8 cellular contexts compared by ENCODE assay signal in the genomic region with DNA sequence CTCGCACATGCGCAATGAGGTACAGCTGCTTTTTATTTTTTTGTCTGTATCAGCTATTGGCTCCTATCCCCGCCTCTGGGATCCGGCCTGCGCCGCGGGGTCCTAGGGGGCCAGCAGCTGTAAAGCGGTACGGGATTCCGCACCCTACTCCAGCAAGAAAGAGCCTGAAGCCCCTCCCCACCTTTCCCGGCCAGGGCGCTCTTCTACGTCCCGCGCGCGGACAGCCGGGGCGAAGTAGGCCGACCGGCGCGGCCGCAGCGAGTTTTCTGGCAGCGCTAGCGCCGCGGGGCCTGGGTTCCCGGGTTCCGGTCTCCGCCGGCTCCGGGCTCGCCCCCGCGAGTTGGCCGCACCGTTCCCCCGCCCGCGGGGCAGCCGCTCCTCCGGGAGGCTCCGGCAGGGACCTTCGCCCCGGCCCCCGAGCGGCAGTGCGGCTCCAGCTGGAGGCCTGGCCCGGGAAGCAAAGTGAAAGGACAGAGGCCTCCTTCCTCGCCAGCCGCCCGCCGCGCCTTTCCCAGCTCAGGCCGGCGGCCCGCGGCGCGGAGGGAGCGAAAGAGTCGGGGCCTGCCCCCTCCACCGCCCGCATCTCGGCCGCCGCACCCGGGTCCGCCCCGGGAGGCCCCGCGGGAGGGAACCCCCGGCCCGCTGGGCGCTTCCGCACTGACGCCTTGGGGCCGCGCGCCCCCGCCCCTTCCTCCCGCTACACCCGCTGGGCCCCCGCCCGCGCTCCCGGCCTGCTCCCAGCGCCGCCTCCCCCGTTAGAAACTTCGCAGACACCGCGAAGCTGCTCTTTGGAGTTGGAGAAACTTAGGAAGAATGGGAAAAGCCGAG. TPM values are rescaled to one million over a fixed set of nuclear protein-coding genes. Genes with fewer than 3 reads are reported as not detected.
A peak's percentile ranks its signal among the peaks of the same experiment; 100 is the strongest.
DNase-seq lines count a peak whose midpoint lies in the region; ATAC-seq and TF ChIP-seq lines count a peak whose summit lies in the region.

No MANE protein-coding gene starts in this region.

- peak; percentile 39 for ATAC-seq in CD8-positive, alpha-beta T cell
- ATAC-seq in HG03159 (IDR thresholded peaks at IDR 0.05; ENCODE audit: unreplicated experiment) (peak; percentile 38), natural killer cell (peak; percentile 56 to 73 (median 69))

- TF ChIP-seq CTCF in CD8-positive, alpha-beta T cell (IDR thresholded peaks at IDR 0.05): no peak
- no peak for TF ChIP-seq CTCF in fibroblast of the aortic adventitia (IDR thresholded peaks at IDR 0.05; ENCODE audit: insufficient read depth, low read length)
- no peak for TF ChIP-seq CTCF in natural killer cell (IDR thresholded peaks at IDR 0.05)
- TF ChIP-seq CTCF in vagina (IDR thresholded peaks at IDR 0.05): no peak

- peaks cover 14% of the 10 kb centered on the region for H3K4me1 Mint-ChIP-seq in CD8-positive, alpha-beta T cell (ENCODE audit: low read depth)
- peaks cover 45% of the 10 kb centered on the region for H3K4me1 Mint-ChIP-seq in activated T-helper 2 cell treated with anti-CD3 and anti-CD28 coated beads, Interferon-gamma antibody, Interleukin-2, Interleukin-4, amounts not matched to agents 10 μg/mL and 5 μg/mL and 100 μg/mL, durations not matched to agents 14 hours and 24 hours and 36 hours (ENCODE audit: low read depth)
- H3K4me1 Mint-ChIP-seq in natural killer cell: peaks cover 16 to 30% of the 10 kb centered on the region in 2 donors

- CTCF ChIA-PET in CD8-positive, alpha-beta T cell (lab: Charles Lee): interaction anchor here (1.4 kb wide), 1 partner anchor 347 kb away, joined by 4 read pairs; no protein-coding TSS in a partner anchor

- peaks cover 18% of the 10 kb centered on the region for H3K4me1 ChIP-seq in CD8-positive, alpha-beta T cell (ENCODE audit: insufficient read depth, low read length)
- peaks cover 27% of the 10 kb centered on the region for H3K4me1 ChIP-seq in vagina

- DNase-seq in CD8-positive, alpha-beta T cell: peak in 4 of 7 experiments; percentile 50 to 72 (median 60)
- DNase-seq in NOMO-1 (lab: John Stamatoyannopoulos, UW; ENCODE audit: unreplicated experiment in 2 of 2) (peak; percentile 55 to 57), fibroblast of the aortic adventitia (ENCODE audit: low read depth) (peak; percentile 43), natural killer cell (peak; percentile 63), vagina (ENCODE audit: extremely low spot score in 2 of 2) (no peak)
- peak; percentile 69 for DNase-seq in activated T-helper 2 cell treated with anti-CD3 and anti-CD28 coated beads, Interferon-gamma antibody, Interleukin-2, Interleukin-4, amounts not matched to agents 10 μg/mL and 5 μg/mL and 100 μg/mL, durations not matched to agents 14 hours and 24 hours and 36 hours (ENCODE audit: low spot score)

- no peaks in the 10 kb centered on the region for H3K36me3 ChIP-seq in CD8-positive, alpha-beta T cell (ENCODE audit: insufficient read depth, low read length)
- H3K36me3 ChIP-seq in vagina: no peaks in the 10 kb centered on the region

- H3K27ac Mint-ChIP-seq in CD8-positive, alpha-beta T cell: peak overlapping the region; percentile 84
- H3K27ac Mint-ChIP-seq in activated T-helper 2 cell treated with anti-CD3 and anti-CD28 coated beads, Interferon-gamma antibody, Interleukin-2, Interleukin-4, amounts not matched to agents 10 μg/mL and 5 μg/mL and 100 μg/mL, durations not matched to agents 14 hours and 24 hours and 36 hours: peak overlapping the region; percentile 90
- peak overlapping the region; percentile 86 to 91 for H3K27ac Mint-ChIP-seq in natural killer cell

- peak overlapping the region; percentile 25 for H3K27ac ChIP-seq in CD8-positive, alpha-beta T cell (ENCODE audit: low read depth, low read length)
- peak overlapping the region; percentile 77 for H3K27ac ChIP-seq in vagina

- peaks cover 6% of the 10 kb centered on the region for H3K9me3 ChIP-seq in CD8-positive, alpha-beta T cell (ENCODE audit: low read length)
- no peaks in the 10 kb centered on the region for H3K9me3 ChIP-seq in vagina

- peaks cover 67% of the 10 kb centered on the region for H3K27me3 Mint-ChIP-seq in CD8-positive, alpha-beta T cell (ENCODE audit: low read depth)
- H3K27me3 Mint-ChIP-seq in activated T-helper 2 cell treated with anti-CD3 and anti-CD28 coated beads, Interferon-gamma antibody, Interleukin-2, Interleukin-4, amounts not matched to agents 10 μg/mL and 5 μg/mL and 100 μg/mL, durations not matched to agents 14 hours and 24 hours and 36 hours (ENCODE audit: low read depth): peaks cover 70% of the 10 kb centered on the region
- H3K27me3 Mint-ChIP-seq in natural killer cell (ENCODE audit: low read depth in 2 of 2): peaks cover 62 to 68% of the 10 kb centered on the region in 2 donors

- intact Hi-C loops in CD8-positive, alpha-beta T cell (cut with DNase I, micrococcal nuclease): loop anchor here (1.0 to 5.0 kb wide), 6 partner anchors 16 to 823 kb away; a partner anchor contains a TSS
- intact Hi-C loops in activated T-helper 2 cell treated with anti-CD3 and anti-CD28 coated beads, Interferon-gamma antibody, Interleukin-2, Interleukin-4, amounts not matched to agents 10 μg/mL and 5 μg/mL and 100 μg/mL, durations not matched to agents 14 hours and 24 hours and 36 hours (cut with micrococcal nuclease): loop anchor here (1.0 to 5.0 kb wide), 9 partner anchors 16 to 843 kb away; a partner anchor contains a TSS
- intact Hi-C loops in natural killer cell (cut with micrococcal nuclease) (loop anchor here (1.0 to 10.0 kb wide), 7 partner anchors 24 to 822 kb away; a partner anchor contains a TSS), vagina (cut with DNase I) (loop anchor here (5.0 to 10.0 kb wide), 5 partner anchors 88 to 846 kb away; a partner anchor contains a TSS)

- H3K4me3 Mint-ChIP-seq in CD8-positive, alpha-beta T cell: peak overlapping the region; percentile 87
- peak overlapping the region; percentile 85 for H3K4me3 Mint-ChIP-seq in activated T-helper 2 cell treated with anti-CD3 and anti-CD28 coated beads, Interferon-gamma antibody, Interleukin-2, Interleukin-4, amounts not matched to agents 10 μg/mL and 5 μg/mL and 100 μg/mL, durations not matched to agents 14 hours and 24 hours and 36 hours (ENCODE audit: low read depth)
- H3K4me3 Mint-ChIP-seq in natural killer cell: peak overlapping the region; percentile 89

- peaks cover 7% of the 10 kb centered on the region for H3K9me3 Mint-ChIP-seq in CD8-positive, alpha-beta T cell
- no peaks in the 10 kb centered on the region for H3K9me3 Mint-ChIP-seq in activated T-helper 2 cell treated with anti-CD3 and anti-CD28 coated beads, Interferon-gamma antibody, Interleukin-2, Interleukin-4, amounts not matched to agents 10 μg/mL and 5 μg/mL and 100 μg/mL, durations not matched to agents 14 hours and 24 hours and 36 hours
- H3K9me3 Mint-ChIP-seq in natural killer cell: no peaks in the 10 kb centered on the region

- POLR2A ChIA-PET in CD8-positive, alpha-beta T cell (lab: Charles Lee): interaction anchor here (0.6 to 2.3 kb wide), 11 partner anchors 9 to 647 kb away, joined by 3 to 14 read pairs (median 4); a partner anchor contains a TSS

- H3K36me3 Mint-ChIP-seq in CD8-positive, alpha-beta T cell: peaks cover 4% of the 10 kb centered on the region
- H3K36me3 Mint-ChIP-seq in activated T-helper 2 cell treated with anti-CD3 and anti-CD28 coated beads, Interferon-gamma antibody, Interleukin-2, Interleukin-4, amounts not matched to agents 10 μg/mL and 5 μg/mL and 100 μg/mL, durations not matched to agents 14 hours and 24 hours and 36 hours (ENCODE audit: low read depth): no peaks in the 10 kb centered on the region
- H3K36me3 Mint-ChIP-seq in natural killer cell: no peaks in the 10 kb centered on the region

- TF ChIP-seq POLR2A in GM19099 (IDR thresholded peaks at IDR 0.05; ENCODE audit: extremely low read depth, insufficient read length, low read depth) (peak; percentile 52), vagina (IDR thresholded peaks at IDR 0.05) (peak in 1 of 2 donors; percentile 15)

- peaks cover 87% of the 10 kb centered on the region for H3K27me3 ChIP-seq in CD8-positive, alpha-beta T cell (ENCODE audit: insufficient read depth, low read length)
- peaks cover 35% of the 10 kb centered on the region for H3K27me3 ChIP-seq in vagina

- peak overlapping the region; percentile 50 for H3K4me3 ChIP-seq in CD8-positive, alpha-beta T cell (ENCODE audit: low read depth, low read length)
- H3K4me3 ChIP-seq in fibroblast of the aortic adventitia (ENCODE audit: low read depth, low read length): peak overlapping the region; percentile 77
- H3K4me3 ChIP-seq in vagina: peak overlapping the region; percentile 75 to 91

RNA-seq across cellular contexts. Expression of a gene that starts 4.7 kb away (rescaled TPM):
- total RNA-seq in CD8-positive, alpha-beta T cell: not detected
- total RNA-seq in activated T-helper 2 cell treated with anti-CD3 and anti-CD28 coated beads, Interferon-gamma antibody, Interleukin-2, Interleukin-4, amounts not matched to agents 10 μg/mL and 5 μg/mL and 100 μg/mL, durations not matched to agents 14 hours and 24 hours and 36 hours: 0.14 and 0.62 TPM in 2 replicates
- total RNA-seq in fibroblast of the aortic adventitia (ENCODE audit: low replicate concordance) (not detected in 2 replicates), natural killer cell (under 1 TPM in 2 of 3 donors, not detected in 1; 0.35 to 0.79 TPM), vagina (not detected)

RNA-seq across cellular contexts. Expression of a gene that starts 19.7 kb away (rescaled TPM):
- 10 to 100 TPM; 46.8 to 50.3 TPM for total RNA-seq in CD8-positive, alpha-beta T cell
- 64.2 and 69.0 TPM in 2 replicates for total RNA-seq in activated T-helper 2 cell treated with anti-CD3 and anti-CD28 coated beads, Interferon-gamma antibody, Interleukin-2, Interleukin-4, amounts not matched to agents 10 μg/mL and 5 μg/mL and 100 μg/mL, durations not matched to agents 14 hours and 24 hours and 36 hours
- total RNA-seq in fibroblast of the aortic adventitia (ENCODE audit: low replicate concordance): 45.3 and 60.9 TPM in 2 replicates
- 10 to 100 TPM; 60.5 to 69.8 (median 66.4) TPM for total RNA-seq in natural killer cell
- total RNA-seq in vagina: 44.7 TPM

RNA-seq across cellular contexts. Expression of a gene that starts 24.4 kb away (rescaled TPM):
- total RNA-seq in CD8-positive, alpha-beta T cell: 10 to 100 TPM; 19.2 to 22.1 TPM
- 92.1 and 105 TPM in 2 replicates for total RNA-seq in activated T-helper 2 cell treated with anti-CD3 and anti-CD28 coated beads, Interferon-gamma antibody, Interleukin-2, Interleukin-4, amounts not matched to agents 10 μg/mL and 5 μg/mL and 100 μg/mL, durations not matched to agents 14 hours and 24 hours and 36 hours
- 56.9 and 57.7 TPM in 2 replicates for total RNA-seq in fibroblast of the aortic adventitia (ENCODE audit: low replicate concordance)
- 10 to 100 TPM; 43.1 to 48.3 (median 44.2) TPM for total RNA-seq in natural killer cell
- 27.0 TPM for total RNA-seq in vagina

Comparison
In these comparisons a context has a peak if more than half of its experiments do, and no peak if none do; other contexts are left out.
1. DNase-seq: peak in CD8-positive, alpha-beta T cell (4 of 7), NOMO-1 (2 of 2), activated T-helper 2 cell treated with anti-CD3 and anti-CD28 coated beads, Interferon-gamma antibody, Interleukin-2, Interleukin-4, amounts not matched to agents 10 μg/mL and 5 μg/mL and 100 μg/mL, durations not matched to agents 14 hours and 24 hours and 36 hours (single experiment), fibroblast of the aortic adventitia (single experiment) and natural killer cell (single experiment); none in vagina (0 of 2).
2. Peak in every context shown above with its lines, with median percentiles within 50 percentile points of each other: ATAC-seq, H3K4me3 ChIP-seq, H3K27ac Mint-ChIP-seq and H3K4me3 Mint-ChIP-seq.